1 cellular context compared by ENCODE assay signal in genomic region chr3:128591728-128592426, GRCh38.
TF ChIP-seq lines count a peak whose summit lies in the region.

No MANE protein-coding gene starts in this region.

TF ChIP-seq in HepG2, 621 proteins besides CTCF, POLR2A, EP300 and RAD21:
- TF ChIP-seq ZSCAN31 (CRISPR knock-in tag; IDR thresholded peaks at IDR 0.05; ENCODE audit: low read depth), result no peak
- no peak for TF ChIP-seq ZNF274 (CRISPR knock-in tag; IDR thresholded peaks at IDR 0.05)
- TF ChIP-seq ETV5 (CRISPR knock-in tag; IDR thresholded peaks at IDR 0.05; ENCODE audit: borderline replicate concordance), result peak; percentile 76; the same call in 1 of the 2 replicates
- TF ChIP-seq FOSL2 (CRISPR knock-in tag; IDR thresholded peaks at IDR 0.05), result peak; percentile 76
- TF ChIP-seq ZNF512 (CRISPR knock-in tag; IDR thresholded peaks at IDR 0.05), result no peak
- no peak for TF ChIP-seq BRD4 (CRISPR knock-in tag; IDR thresholded peaks at IDR 0.05)
- TF ChIP-seq NCOA1 (CRISPR knock-in tag; IDR thresholded peaks at IDR 0.05), result no peak
- TF ChIP-seq KLF11 (CRISPR knock-in tag; IDR thresholded peaks at IDR 0.05), result no peak
- no peak for TF ChIP-seq ARID4A (CRISPR knock-in tag; IDR thresholded peaks at IDR 0.05; ENCODE audit: borderline replicate concordance)
- no peak for TF ChIP-seq ZNF33B (CRISPR knock-in tag; IDR thresholded peaks at IDR 0.05)
- no peak for TF ChIP-seq ZNF263 (CRISPR knock-in tag; IDR thresholded peaks at IDR 0.05)
- no peak for TF ChIP-seq GABPA (IDR thresholded peaks at IDR 0.05; ENCODE audit: low read depth, low read length)
- TF ChIP-seq GABPA (CRISPR knock-in tag; IDR thresholded peaks at IDR 0.05; ENCODE audit: low read depth), result peak; percentile 40; the same call in 1 of the 2 replicates
